Comparison of ENCODE assay signal across 1 cellular context in the genomic region with DNA sequence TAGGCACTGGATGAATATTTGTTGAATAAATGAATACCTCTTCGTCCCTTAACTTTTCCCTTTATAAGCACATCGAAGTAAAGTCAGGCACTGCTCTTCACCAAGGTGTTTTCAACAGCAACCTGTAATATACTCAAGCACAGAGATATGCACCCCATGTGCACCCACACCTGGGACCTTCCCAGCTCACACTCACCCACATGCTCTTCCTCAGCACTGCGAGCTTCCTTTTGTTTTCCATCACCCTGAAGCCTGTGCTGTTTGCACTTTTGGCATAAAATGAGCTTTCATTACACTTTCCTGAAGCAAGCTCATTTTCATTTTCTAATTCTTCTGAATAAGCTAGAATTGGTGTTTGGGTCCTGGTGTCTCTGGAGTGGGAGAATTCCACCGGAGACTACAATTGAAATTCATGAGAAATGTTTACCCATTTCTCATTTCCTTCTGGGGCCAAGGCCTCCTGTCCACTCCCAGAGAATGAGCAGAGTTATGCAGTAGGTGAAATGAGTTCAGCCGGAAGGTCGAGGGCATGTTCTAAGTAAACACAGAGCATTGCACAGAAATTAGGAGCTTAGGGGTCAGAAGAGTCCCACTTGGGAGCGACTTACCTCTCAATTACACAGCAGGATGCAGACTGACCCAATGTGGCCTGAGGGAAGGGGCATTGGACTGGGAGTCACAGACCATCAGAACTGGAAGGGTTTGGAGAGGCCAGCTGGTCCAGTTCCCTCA.
A peak's percentile ranks its signal among the peaks of the same experiment; 100 is the strongest.
TF ChIP-seq lines count a peak whose summit lies in the region.

No MANE protein-coding gene starts in this region.

TF ChIP-seq in HepG2, 621 proteins besides CTCF, POLR2A, EP300 and RAD21 (continued from another document and continues in another):
- TF ChIP-seq REXO4 (CRISPR knock-in tag; IDR thresholded peaks at IDR 0.05; ENCODE audit: borderline replicate concordance) (no peak), ZNF75D (CRISPR knock-in tag; IDR thresholded peaks at IDR 0.05; ENCODE audit: borderline replicate concordance) (no peak), SRF (IDR thresholded peaks at IDR 0.05; ENCODE audit: low read depth, low read length) (no peak; the same call in 1 of the 2 replicates), ZNF558 (CRISPR knock-in tag; IDR thresholded peaks at IDR 0.05; ENCODE audit: borderline replicate concordance) (no peak), ZFP36L1 (CRISPR knock-in tag; IDR thresholded peaks at IDR 0.05) (peak; percentile 37; the same call in 1 of the 2 replicates), KLF15 (CRISPR knock-in tag; IDR thresholded peaks at IDR 0.05; ENCODE audit: borderline replicate concordance) (no peak), ZNF616 (CRISPR knock-in tag; IDR thresholded peaks at IDR 0.05; ENCODE audit: low read depth) (no peak), FIP1L1 (IDR thresholded peaks at IDR 0.05; ENCODE audit: borderline replicate concordance, insufficient read depth, low read depth, low read length) (no peak), TRIM24 (CRISPR knock-in tag; IDR thresholded peaks at IDR 0.05) (peak; percentile 48; the same call in 1 of the 2 replicates), SALL2 (CRISPR knock-in tag; IDR thresholded peaks at IDR 0.05) (no peak), RORA (CRISPR knock-in tag; IDR thresholded peaks at IDR 0.05) (no peak), ZBED4 (CRISPR knock-in tag; IDR thresholded peaks at IDR 0.05; ENCODE audit: borderline replicate concordance) (peak; percentile 89; the same call in 1 of the 2 replicates), ATF7-NPFF (CRISPR knock-in tag; IDR thresholded peaks at IDR 0.05; ENCODE audit: low read depth) (no peak), MTA1 (CRISPR knock-in tag; IDR thresholded peaks at IDR 0.05; ENCODE audit: borderline replicate concordance) (peak; percentile 69; the same call in 1 of the 2 replicates), GATA4 (IDR thresholded peaks at IDR 0.05; ENCODE audit: borderline replicate concordance, low read depth) (peak; percentile 58; the same call in 1 of the 2 replicates), TFDP1 (CRISPR knock-in tag; IDR thresholded peaks at IDR 0.05; ENCODE audit: borderline replicate concordance) (no peak), ZBTB25 (CRISPR knock-in tag; IDR thresholded peaks at IDR 0.05) (0 out of 2 replicates have a peak, but pooled peaks have one; percentile 49), YEATS4 (CRISPR knock-in tag; IDR thresholded peaks at IDR 0.05; ENCODE audit: borderline replicate concordance) (no peak), MXD4 (CRISPR knock-in tag; IDR thresholded peaks at IDR 0.05) (0 out of 2 replicates have a peak, but pooled peaks have one; percentile 27), SIX1 (CRISPR knock-in tag; IDR thresholded peaks at IDR 0.05; ENCODE audit: borderline replicate concordance) (peak; percentile 53; the same call in 1 of the 2 replicates), NR2F2 (IDR thresholded peaks at IDR 0.05; ENCODE audit: borderline replicate concordance, low read depth) (peak; percentile 97), ZNF878 (CRISPR knock-in tag; IDR thresholded peaks at IDR 0.05) (peak; percentile 70; the same call in 1 of the 2 replicates), ZNF615 (CRISPR knock-in tag; IDR thresholded peaks at IDR 0.05; ENCODE audit: borderline replicate concordance) (0 out of 2 replicates have a peak, but pooled peaks have one; percentile 36)
- TF ChIP-seq, protein P1, sequence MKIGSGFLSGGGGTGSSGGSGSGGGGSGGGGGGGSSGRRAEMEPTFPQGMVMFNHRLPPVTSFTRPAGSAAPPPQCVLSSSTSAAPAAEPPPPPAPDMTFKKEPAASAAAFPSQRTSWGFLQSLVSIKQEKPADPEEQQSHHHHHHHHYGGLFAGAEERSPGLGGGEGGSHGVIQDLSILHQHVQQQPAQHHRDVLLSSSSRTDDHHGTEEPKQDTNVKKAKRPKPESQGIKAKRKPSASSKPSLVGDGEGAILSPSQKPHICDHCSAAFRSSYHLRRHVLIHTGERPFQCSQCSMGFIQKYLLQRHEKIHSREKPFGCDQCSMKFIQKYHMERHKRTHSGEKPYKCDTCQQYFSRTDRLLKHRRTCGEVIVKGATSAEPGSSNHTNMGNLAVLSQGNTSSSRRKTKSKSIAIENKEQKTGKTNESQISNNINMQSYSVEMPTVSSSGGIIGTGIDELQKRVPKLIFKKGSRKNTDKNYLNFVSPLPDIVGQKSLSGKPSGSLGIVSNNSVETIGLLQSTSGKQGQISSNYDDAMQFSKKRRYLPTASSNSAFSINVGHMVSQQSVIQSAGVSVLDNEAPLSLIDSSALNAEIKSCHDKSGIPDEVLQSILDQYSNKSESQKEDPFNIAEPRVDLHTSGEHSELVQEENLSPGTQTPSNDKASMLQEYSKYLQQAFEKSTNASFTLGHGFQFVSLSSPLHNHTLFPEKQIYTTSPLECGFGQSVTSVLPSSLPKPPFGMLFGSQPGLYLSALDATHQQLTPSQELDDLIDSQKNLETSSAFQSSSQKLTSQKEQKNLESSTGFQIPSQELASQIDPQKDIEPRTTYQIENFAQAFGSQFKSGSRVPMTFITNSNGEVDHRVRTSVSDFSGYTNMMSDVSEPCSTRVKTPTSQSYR (CRISPR knock-in tag; IDR thresholded peaks at IDR 0.05; ENCODE audit: borderline replicate concordance): peak; percentile 49; the same call in 1 of the 2 replicates
- TF ChIP-seq, protein P2, sequence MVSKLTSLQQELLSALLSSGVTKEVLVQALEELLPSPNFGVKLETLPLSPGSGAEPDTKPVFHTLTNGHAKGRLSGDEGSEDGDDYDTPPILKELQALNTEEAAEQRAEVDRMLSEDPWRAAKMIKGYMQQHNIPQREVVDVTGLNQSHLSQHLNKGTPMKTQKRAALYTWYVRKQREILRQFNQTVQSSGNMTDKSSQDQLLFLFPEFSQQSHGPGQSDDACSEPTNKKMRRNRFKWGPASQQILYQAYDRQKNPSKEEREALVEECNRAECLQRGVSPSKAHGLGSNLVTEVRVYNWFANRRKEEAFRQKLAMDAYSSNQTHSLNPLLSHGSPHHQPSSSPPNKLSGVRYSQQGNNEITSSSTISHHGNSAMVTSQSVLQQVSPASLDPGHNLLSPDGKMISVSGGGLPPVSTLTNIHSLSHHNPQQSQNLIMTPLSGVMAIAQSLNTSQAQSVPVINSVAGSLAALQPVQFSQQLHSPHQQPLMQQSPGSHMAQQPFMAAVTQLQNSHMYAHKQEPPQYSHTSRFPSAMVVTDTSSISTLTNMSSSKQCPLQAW (CRISPR knock-in tag; IDR thresholded peaks at IDR 0.05): peak; percentile 93
- TF ChIP-seq, protein P3, sequence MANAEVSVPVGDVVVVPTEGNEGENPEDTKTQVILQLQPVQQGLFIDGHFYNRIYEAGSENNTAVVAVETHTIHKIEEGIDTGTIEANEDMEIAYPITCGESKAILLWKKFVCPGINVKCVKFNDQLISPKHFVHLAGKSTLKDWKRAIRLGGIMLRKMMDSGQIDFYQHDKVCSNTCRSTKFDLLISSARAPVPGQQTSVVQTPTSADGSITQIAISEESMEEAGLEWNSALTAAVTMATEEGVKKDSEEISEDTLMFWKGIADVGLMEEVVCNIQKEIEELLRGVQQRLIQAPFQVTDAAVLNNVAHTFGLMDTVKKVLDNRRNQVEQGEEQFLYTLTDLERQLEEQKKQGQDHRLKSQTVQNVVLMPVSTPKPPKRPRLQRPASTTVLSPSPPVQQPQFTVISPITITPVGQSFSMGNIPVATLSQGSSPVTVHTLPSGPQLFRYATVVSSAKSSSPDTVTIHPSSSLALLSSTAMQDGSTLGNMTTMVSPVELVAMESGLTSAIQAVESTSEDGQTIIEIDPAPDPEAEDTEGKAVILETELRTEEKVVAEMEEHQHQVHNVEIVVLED (CRISPR knock-in tag; IDR thresholded peaks at IDR 0.05; ENCODE audit: borderline replicate concordance): no peak
- TF ChIP-seq, protein P4, sequence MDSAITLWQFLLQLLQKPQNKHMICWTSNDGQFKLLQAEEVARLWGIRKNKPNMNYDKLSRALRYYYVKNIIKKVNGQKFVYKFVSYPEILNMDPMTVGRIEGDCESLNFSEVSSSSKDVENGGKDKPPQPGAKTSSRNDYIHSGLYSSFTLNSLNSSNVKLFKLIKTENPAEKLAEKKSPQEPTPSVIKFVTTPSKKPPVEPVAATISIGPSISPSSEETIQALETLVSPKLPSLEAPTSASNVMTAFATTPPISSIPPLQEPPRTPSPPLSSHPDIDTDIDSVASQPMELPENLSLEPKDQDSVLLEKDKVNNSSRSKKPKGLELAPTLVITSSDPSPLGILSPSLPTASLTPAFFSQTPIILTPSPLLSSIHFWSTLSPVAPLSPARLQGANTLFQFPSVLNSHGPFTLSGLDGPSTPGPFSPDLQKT (CRISPR knock-in tag; IDR thresholded peaks at IDR 0.05; ENCODE audit: borderline replicate concordance): no peak
- TF ChIP-seq, protein P5, sequence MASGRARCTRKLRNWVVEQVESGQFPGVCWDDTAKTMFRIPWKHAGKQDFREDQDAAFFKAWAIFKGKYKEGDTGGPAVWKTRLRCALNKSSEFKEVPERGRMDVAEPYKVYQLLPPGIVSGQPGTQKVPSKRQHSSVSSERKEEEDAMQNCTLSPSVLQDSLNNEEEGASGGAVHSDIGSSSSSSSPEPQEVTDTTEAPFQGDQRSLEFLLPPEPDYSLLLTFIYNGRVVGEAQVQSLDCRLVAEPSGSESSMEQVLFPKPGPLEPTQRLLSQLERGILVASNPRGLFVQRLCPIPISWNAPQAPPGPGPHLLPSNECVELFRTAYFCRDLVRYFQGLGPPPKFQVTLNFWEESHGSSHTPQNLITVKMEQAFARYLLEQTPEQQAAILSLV (CRISPR knock-in tag; IDR thresholded peaks at IDR 0.05; ENCODE audit: borderline replicate concordance): no peak
- TF ChIP-seq, protein P6, sequence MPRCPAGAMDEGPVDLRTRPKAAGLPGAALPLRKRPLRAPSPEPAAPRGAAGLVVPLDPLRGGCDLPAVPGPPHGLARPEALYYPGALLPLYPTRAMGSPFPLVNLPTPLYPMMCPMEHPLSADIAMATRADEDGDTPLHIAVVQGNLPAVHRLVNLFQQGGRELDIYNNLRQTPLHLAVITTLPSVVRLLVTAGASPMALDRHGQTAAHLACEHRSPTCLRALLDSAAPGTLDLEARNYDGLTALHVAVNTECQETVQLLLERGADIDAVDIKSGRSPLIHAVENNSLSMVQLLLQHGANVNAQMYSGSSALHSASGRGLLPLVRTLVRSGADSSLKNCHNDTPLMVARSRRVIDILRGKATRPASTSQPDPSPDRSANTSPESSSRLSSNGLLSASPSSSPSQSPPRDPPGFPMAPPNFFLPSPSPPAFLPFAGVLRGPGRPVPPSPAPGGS (CRISPR knock-in tag; IDR thresholded peaks at IDR 0.05): peak; percentile 71; the same call in 1 of the 2 replicates
- TF ChIP-seq, protein P7, sequence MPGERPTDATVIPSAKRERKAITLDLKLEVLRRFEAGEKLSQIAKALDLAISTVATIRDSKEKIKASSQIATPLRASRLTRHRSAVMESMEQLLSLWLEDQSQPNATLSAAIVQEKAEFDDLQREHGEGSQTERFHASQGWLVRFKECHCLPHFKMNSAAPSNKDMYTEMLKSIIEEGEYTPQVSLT (CRISPR knock-in tag; IDR thresholded peaks at IDR 0.05; ENCODE audit: borderline replicate concordance, low read depth): no peak
- TF ChIP-seq, protein P8, sequence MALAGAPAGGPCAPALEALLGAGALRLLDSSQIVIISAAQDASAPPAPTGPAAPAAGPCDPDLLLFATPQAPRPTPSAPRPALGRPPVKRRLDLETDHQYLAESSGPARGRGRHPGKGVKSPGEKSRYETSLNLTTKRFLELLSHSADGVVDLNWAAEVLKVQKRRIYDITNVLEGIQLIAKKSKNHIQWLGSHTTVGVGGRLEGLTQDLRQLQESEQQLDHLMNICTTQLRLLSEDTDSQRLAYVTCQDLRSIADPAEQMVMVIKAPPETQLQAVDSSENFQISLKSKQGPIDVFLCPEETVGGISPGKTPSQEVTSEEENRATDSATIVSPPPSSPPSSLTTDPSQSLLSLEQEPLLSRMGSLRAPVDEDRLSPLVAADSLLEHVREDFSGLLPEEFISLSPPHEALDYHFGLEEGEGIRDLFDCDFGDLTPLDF (CRISPR knock-in tag; IDR thresholded peaks at IDR 0.05): no peak
